Comparison of ENCODE assay signal across 1 cellular context in the genomic region with DNA sequence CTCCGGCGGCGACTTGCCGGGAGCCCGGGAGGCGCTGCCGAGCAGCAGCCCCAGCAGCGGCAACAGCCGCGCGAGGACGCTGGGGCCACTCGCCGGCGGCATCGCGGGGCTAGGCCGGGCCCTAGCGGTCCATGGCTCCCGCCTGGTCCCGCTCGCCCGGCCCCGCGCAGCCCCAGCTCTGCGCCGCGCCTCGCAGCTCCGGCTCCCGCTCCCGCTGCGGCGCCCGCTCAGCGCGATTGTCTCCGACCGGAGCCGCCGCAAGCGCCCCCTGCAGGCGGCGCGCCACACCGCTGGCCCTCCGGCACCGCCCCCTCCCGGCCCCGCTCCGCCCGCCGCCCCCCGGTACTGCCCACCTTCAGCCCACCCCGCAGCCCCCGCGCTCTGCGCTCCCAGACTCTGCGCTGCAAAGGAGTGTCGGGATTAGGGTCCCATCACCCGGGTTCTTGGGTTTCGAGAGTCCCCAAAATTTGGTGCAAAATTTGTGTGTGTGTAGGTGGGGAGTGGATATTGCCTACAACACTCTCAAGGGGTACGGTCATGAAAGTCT.
A peak's percentile ranks its signal among the peaks of the same experiment; 100 is the strongest.
TF ChIP-seq lines count a peak whose summit lies in the region.

A gene (minus strand): TSS at position 241 of the 547 bp plus-strand sequence. CDS start 139 bp downstream, at position 102.

TF ChIP-seq in HepG2, 621 proteins besides CTCF, POLR2A, EP300 and RAD21 (continued from another document and continues in another):
- TF ChIP-seq, protein P1, sequence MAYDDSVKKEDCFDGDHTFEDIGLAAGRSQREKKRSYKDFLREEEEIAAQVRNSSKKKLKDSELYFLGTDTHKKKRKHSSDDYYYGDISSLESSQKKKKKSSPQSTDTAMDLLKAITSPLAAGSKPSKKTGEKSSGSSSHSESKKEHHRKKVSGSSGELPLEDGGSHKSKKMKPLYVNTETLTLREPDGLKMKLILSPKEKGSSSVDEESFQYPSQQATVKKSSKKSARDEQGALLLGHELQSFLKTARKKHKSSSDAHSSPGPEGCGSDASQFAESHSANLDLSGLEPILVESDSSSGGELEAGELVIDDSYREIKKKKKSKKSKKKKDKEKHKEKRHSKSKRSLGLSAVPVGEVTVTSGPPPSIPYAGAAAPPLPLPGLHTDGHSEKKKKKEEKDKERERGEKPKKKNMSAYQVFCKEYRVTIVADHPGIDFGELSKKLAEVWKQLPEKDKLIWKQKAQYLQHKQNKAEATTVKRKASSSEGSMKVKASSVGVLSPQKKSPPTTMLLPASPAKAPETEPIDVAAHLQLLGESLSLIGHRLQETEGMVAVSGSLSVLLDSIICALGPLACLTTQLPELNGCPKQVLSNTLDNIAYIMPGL (CRISPR knock-in tag; IDR thresholded peaks at IDR 0.05; ENCODE audit: borderline replicate concordance in 1 of 2, low read depth in 1 of 2), result peak in 1 of 2 experiments; percentile 79; a peak in 3 of 4 replicates
- TF ChIP-seq CBX1 (IDR thresholded peaks at IDR 0.05; ENCODE audit: low read depth) (no peak), SATB2 (CRISPR knock-in tag; IDR thresholded peaks at IDR 0.05) (no peak), MAFK (conservative IDR thresholded peaks at IDR 0.05 in 1 of 2, IDR thresholded peaks at IDR 0.05 in 1 of 2; ENCODE audit: low read length in 2 of 2) (no peak), ZNF616 (CRISPR knock-in tag; IDR thresholded peaks at IDR 0.05; ENCODE audit: low read depth) (peak; percentile 71; the same call in 1 of the 2 replicates), ZSCAN21 (CRISPR knock-in tag; IDR thresholded peaks at IDR 0.05; ENCODE audit: borderline replicate concordance) (peak; percentile 71; the same call in 1 of the 2 replicates), SKI (IDR thresholded peaks at IDR 0.05; ENCODE audit: partially characterized antibody) (peak; percentile 46), JUN (CRISPR knock-in tag; IDR thresholded peaks at IDR 0.05) (no peak), SRY (CRISPR knock-in tag; IDR thresholded peaks at IDR 0.05) (peak; percentile 43; the same call in 1 of the 2 replicates), SPEN (CRISPR knock-in tag; IDR thresholded peaks at IDR 0.05; ENCODE audit: low read depth) (peak; percentile 36; the same call in 1 of the 2 replicates), ZFAT (CRISPR knock-in tag; conservative IDR thresholded peaks at IDR 0.05) (no peak), ZNF546 (CRISPR knock-in tag; conservative IDR thresholded peaks at IDR 0.05) (0 out of 2 replicates have a peak, but pooled peaks have one; percentile 58), ZNF547 (CRISPR knock-in tag; IDR thresholded peaks at IDR 0.05) (0 out of 2 replicates have a peak, but pooled peaks have one; percentile 68), ZNF776 (CRISPR knock-in tag; IDR thresholded peaks at IDR 0.05) (peak; percentile 38; the same call in 1 of the 2 replicates), CCDC6 (CRISPR knock-in tag; IDR thresholded peaks at IDR 0.05) (0 out of 2 replicates have a peak, but pooled peaks have one; percentile 31), MYC (CRISPR knock-in tag; IDR thresholded peaks at IDR 0.05; ENCODE audit: borderline replicate concordance) (0 out of 2 replicates have a peak, but pooled peaks have one; percentile 17), ZNF768 (CRISPR knock-in tag; IDR thresholded peaks at IDR 0.05) (peak; percentile 37; the same call in 1 of the 2 replicates), NONO (IDR thresholded peaks at IDR 0.05) (no peak), NONO (CRISPR knock-in tag; conservative IDR thresholded peaks at IDR 0.05) (no peak)
- TF ChIP-seq, protein P2, sequence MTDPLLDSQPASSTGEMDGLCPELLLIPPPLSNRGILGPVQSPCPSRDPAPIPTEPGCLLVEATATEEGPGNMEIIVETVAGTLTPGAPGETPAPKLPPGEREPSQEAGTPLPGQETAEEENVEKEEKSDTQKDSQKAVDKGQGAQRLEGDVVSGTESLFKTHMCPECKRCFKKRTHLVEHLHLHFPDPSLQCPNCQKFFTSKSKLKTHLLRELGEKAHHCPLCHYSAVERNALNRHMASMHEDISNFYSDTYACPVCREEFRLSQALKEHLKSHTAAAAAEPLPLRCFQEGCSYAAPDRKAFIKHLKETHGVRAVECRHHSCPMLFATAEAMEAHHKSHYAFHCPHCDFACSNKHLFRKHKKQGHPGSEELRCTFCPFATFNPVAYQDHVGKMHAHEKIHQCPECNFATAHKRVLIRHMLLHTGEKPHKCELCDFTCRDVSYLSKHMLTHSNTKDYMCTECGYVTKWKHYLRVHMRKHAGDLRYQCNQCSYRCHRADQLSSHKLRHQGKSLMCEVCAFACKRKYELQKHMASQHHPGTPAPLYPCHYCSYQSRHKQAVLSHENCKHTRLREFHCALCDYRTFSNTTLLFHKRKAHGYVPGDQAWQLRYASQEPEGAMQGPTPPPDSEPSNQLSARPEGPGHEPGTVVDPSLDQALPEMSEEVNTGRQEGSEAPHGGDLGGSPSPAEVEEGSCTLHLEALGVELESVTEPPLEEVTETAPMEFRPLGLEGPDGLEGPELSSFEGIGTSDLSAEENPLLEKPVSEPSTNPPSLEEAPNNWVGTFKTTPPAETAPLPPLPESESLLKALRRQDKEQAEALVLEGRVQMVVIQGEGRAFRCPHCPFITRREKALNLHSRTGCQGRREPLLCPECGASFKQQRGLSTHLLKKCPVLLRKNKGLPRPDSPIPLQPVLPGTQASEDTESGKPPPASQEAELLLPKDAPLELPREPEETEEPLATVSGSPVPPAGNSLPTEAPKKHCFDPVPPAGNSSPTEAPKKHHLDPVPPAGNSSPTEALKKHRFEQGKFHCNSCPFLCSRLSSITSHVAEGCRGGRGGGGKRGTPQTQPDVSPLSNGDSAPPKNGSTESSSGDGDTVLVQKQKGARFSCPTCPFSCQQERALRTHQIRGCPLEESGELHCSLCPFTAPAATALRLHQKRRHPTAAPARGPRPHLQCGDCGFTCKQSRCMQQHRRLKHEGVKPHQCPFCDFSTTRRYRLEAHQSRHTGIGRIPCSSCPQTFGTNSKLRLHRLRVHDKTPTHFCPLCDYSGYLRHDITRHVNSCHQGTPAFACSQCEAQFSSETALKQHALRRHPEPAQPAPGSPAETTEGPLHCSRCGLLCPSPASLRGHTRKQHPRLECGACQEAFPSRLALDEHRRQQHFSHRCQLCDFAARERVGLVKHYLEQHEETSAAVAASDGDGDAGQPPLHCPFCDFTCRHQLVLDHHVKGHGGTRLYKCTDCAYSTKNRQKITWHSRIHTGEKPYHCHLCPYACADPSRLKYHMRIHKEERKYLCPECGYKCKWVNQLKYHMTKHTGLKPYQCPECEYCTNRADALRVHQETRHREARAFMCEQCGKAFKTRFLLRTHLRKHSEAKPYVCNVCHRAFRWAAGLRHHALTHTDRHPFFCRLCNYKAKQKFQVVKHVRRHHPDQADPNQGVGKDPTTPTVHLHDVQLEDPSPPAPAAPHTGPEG (CRISPR knock-in tag; IDR thresholded peaks at IDR 0.05), result peak; percentile 26; the same call in 1 of the 2 replicates
- TF ChIP-seq, protein P3, sequence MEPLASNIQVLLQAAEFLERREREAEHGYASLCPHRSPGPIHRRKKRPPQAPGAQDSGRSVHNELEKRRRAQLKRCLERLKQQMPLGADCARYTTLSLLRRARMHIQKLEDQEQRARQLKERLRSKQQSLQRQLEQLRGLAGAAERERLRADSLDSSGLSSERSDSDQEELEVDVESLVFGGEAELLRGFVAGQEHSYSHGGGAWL (CRISPR knock-in tag; IDR thresholded peaks at IDR 0.05), result 0 out of 2 replicates have a peak, but pooled peaks have one; percentile 26
- TF ChIP-seq, protein P4, sequence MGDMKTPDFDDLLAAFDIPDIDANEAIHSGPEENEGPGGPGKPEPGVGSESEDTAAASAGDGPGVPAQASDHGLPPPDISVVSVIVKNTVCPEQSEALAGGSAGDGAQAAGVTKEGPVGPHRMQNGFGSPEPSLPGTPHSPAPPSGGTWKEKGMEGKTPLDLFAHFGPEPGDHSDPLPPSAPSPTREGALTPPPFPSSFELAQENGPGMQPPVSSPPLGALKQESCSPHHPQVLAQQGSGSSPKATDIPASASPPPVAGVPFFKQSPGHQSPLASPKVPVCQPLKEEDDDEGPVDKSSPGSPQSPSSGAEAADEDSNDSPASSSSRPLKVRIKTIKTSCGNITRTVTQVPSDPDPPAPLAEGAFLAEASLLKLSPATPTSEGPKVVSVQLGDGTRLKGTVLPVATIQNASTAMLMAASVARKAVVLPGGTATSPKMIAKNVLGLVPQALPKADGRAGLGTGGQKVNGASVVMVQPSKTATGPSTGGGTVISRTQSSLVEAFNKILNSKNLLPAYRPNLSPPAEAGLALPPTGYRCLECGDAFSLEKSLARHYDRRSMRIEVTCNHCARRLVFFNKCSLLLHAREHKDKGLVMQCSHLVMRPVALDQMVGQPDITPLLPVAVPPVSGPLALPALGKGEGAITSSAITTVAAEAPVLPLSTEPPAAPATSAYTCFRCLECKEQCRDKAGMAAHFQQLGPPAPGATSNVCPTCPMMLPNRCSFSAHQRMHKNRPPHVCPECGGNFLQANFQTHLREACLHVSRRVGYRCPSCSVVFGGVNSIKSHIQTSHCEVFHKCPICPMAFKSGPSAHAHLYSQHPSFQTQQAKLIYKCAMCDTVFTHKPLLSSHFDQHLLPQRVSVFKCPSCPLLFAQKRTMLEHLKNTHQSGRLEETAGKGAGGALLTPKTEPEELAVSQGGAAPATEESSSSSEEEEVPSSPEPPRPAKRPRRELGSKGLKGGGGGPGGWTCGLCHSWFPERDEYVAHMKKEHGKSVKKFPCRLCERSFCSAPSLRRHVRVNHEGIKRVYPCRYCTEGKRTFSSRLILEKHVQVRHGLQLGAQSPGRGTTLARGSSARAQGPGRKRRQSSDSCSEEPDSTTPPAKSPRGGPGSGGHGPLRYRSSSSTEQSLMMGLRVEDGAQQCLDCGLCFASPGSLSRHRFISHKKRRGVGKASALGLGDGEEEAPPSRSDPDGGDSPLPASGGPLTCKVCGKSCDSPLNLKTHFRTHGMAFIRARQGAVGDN (CRISPR knock-in tag; IDR thresholded peaks at IDR 0.05), result peak; percentile 70; the same call in 1 of the 2 replicates
- TF ChIP-seq, protein P5, sequence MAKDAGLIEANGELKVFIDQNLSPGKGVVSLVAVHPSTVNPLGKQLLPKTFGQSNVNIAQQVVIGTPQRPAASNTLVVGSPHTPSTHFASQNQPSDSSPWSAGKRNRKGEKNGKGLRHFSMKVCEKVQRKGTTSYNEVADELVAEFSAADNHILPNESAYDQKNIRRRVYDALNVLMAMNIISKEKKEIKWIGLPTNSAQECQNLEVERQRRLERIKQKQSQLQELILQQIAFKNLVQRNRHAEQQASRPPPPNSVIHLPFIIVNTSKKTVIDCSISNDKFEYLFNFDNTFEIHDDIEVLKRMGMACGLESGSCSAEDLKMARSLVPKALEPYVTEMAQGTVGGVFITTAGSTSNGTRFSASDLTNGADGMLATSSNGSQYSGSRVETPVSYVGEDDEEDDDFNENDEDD (CRISPR knock-in tag; IDR thresholded peaks at IDR 0.05; ENCODE audit: borderline replicate concordance), result peak; percentile 85; the same call in 1 of the 2 replicates
- TF ChIP-seq, protein P6, sequence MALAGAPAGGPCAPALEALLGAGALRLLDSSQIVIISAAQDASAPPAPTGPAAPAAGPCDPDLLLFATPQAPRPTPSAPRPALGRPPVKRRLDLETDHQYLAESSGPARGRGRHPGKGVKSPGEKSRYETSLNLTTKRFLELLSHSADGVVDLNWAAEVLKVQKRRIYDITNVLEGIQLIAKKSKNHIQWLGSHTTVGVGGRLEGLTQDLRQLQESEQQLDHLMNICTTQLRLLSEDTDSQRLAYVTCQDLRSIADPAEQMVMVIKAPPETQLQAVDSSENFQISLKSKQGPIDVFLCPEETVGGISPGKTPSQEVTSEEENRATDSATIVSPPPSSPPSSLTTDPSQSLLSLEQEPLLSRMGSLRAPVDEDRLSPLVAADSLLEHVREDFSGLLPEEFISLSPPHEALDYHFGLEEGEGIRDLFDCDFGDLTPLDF (CRISPR knock-in tag; IDR thresholded peaks at IDR 0.05), result no peak
- TF ChIP-seq, protein P7, sequence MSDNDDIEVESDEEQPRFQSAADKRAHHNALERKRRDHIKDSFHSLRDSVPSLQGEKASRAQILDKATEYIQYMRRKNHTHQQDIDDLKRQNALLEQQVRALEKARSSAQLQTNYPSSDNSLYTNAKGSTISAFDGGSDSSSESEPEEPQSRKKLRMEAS (IDR thresholded peaks at IDR 0.05), result peak; percentile 81
- TF ChIP-seq, protein P8, sequence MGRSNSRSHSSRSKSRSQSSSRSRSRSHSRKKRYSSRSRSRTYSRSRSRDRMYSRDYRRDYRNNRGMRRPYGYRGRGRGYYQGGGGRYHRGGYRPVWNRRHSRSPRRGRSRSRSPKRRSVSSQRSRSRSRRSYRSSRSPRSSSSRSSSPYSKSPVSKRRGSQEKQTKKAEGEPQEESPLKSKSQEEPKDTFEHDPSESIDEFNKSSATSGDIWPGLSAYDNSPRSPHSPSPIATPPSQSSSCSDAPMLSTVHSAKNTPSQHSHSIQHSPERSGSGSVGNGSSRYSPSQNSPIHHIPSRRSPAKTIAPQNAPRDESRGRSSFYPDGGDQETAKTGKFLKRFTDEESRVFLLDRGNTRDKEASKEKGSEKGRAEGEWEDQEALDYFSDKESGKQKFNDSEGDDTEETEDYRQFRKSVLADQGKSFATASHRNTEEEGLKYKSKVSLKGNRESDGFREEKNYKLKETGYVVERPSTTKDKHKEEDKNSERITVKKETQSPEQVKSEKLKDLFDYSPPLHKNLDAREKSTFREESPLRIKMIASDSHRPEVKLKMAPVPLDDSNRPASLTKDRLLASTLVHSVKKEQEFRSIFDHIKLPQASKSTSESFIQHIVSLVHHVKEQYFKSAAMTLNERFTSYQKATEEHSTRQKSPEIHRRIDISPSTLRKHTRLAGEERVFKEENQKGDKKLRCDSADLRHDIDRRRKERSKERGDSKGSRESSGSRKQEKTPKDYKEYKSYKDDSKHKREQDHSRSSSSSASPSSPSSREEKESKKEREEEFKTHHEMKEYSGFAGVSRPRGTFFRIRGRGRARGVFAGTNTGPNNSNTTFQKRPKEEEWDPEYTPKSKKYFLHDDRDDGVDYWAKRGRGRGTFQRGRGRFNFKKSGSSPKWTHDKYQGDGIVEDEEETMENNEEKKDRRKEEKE (IDR thresholded peaks at IDR 0.05), result no peak
- TF ChIP-seq, protein P9, sequence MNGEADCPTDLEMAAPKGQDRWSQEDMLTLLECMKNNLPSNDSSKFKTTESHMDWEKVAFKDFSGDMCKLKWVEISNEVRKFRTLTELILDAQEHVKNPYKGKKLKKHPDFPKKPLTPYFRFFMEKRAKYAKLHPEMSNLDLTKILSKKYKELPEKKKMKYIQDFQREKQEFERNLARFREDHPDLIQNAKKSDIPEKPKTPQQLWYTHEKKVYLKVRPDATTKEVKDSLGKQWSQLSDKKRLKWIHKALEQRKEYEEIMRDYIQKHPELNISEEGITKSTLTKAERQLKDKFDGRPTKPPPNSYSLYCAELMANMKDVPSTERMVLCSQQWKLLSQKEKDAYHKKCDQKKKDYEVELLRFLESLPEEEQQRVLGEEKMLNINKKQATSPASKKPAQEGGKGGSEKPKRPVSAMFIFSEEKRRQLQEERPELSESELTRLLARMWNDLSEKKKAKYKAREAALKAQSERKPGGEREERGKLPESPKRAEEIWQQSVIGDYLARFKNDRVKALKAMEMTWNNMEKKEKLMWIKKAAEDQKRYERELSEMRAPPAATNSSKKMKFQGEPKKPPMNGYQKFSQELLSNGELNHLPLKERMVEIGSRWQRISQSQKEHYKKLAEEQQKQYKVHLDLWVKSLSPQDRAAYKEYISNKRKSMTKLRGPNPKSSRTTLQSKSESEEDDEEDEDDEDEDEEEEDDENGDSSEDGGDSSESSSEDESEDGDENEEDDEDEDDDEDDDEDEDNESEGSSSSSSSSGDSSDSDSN (CRISPR knock-in tag; IDR thresholded peaks at IDR 0.05), result peak; percentile 82; the same call in 1 of the 2 replicates
